ENCODE assay signal across 7 cellular contexts in the genomic region with DNA sequence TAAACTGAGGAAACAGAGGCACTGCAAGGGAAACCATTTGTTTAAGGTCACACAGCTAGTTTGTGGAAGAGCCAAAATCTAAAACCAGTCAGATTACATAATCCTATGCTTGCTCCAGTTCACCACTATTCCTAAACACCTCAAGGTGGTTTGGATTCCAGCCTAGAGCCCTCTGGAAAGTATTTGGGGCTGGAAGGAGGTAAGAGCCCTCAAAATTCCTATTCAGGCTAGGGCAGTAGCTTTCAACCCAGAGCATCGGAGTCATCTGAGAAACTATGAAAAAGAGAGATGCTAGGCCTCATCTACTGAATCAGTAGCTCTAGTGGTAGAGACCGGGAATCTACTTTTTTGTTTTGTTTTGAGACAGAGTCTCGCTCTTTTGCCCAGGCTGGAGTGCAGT. TPM values are rescaled to one million over a fixed set of nuclear protein-coding genes. Genes with fewer than 3 reads are reported as not detected.
"Had no signal": no experiment of that assay in that cellular context is flagged by ENCODE, and none has a peak within 500 bp of the region (broad histone marks: within the 10 kb centered on the region; RNA-seq: fewer than 3 reads in every experiment).

No MANE protein-coding gene starts in this region.

- H3K4me1 ChIP-seq: HAP-1 had no signal

- ATAC-seq: K562 had no signal

- H3K4me3 ChIP-seq: GM23248, HAP-1, K562 had no signal

- DNase-seq: GM23248, GOT3, H7, IMR-90 had no signal

- H3K36me3 ChIP-seq: HAP-1 had no signal

- H3K27ac ChIP-seq: GM23248 had no signal

- H3K9ac ChIP-seq: GM23248 had no signal

- H2AFZ ChIP-seq: GM23248 had no signal

RNA-seq across cellular contexts. Expression of gene HNF1A, which starts 58.2 kb away (rescaled TPM):
- total RNA-seq: GM23248, H4, H7, K562 had no signal
- polyA plus RNA-seq: GM23248, IMR-90, K562 had no signal
